ENCODE assay signal across 14 cellular contexts in the genomic region with DNA sequence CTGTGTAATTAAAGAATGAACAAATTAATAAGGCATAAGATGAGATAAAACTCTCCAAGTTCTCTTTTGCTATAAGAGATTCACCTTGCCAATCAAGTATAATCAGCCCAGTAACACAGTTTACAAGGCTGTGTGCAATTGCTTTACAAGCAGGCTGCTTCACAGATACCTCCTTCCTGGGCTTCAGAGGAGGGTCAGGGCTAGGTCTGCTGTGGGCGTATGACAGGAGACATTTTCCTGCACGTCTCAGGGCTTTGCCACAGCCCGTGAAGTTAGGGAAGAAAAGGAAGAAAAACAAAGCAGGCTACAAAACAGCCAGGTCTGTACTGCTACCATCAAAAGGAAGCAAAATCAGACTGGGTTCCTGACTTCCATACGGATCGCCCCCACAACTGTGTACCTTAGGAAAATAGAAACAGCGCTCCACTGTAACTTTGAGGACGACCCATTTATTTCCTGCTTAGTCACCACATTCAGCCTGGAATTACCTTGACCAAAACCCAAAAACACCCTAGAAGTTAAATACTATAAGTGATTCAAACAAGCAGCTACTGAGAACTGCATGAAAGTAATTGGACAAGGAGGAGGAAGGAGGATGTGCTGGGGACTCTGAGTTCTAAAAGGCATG. TPM values are rescaled to one million over a fixed set of nuclear protein-coding genes. Genes with fewer than 3 reads are reported as not detected.
DNase-seq lines count a peak whose midpoint lies in the region; ATAC-seq, FAIRE-seq and TF ChIP-seq lines count a peak whose summit lies in the region.
"Had no signal": no experiment of that assay in that cellular context is flagged by ENCODE, and none has a peak within 500 bp of the region (broad histone marks: within the 10 kb centered on the region; RNA-seq: fewer than 3 reads in every experiment).

No MANE protein-coding gene starts in this region.

- peaks cover 70% of the 10 kb centered on the region for H3K4me1 ChIP-seq in HUES48 (ENCODE audit: control insufficient read depth, insufficient read depth, low read length)
- H3K4me1 ChIP-seq in keratinocyte (ENCODE audit: control insufficient read depth, extremely low read depth, insufficient read depth, low read length) = peaks cover 64% of the 10 kb centered on the region
- peaks cover 58% of the 10 kb centered on the region for H3K4me1 ChIP-seq in smooth muscle cell (ENCODE audit: low read depth)
- H3K4me1 ChIP-seq in upper lobe of right lung = peaks cover 11% of the 10 kb centered on the region

- FAIRE-seq in keratinocyte (lab: Jason Lieb, UNC) = peak; percentile 84
- FAIRE-seq: K562 had no signal

- TF ChIP-seq CTCF in brain microvascular endothelial cell (IDR thresholded peaks at IDR 0.05; ENCODE audit: low read depth, low read length, missing control alignments) (no peak), keratinocyte (optimal IDR thresholded peaks at IDR 0.05 in 1 of 3, IDR thresholded peaks at IDR 0.05 in 1 of 3, conservative IDR thresholded peaks at IDR 0.05 in 1 of 3; ENCODE audit: extremely low read depth in 1 of 3, insufficient read depth in 2 of 3, low read length in 3 of 3) (no peak), smooth muscle cell (IDR thresholded peaks at IDR 0.05; ENCODE audit: borderline replicate concordance, insufficient read depth, poor library complexity, severe bottlenecking) (no peak), upper lobe of right lung (IDR thresholded peaks at IDR 0.05) (no peak)

- no peaks in the 10 kb centered on the region for H3K9me3 ChIP-seq in HUES48 (ENCODE audit: control insufficient read depth, insufficient read depth, low read length)
- no peaks in the 10 kb centered on the region for H3K9me3 ChIP-seq in keratinocyte (ENCODE audit: control insufficient read depth, low read depth, low read length)
- no peaks in the 10 kb centered on the region for H3K9me3 ChIP-seq in smooth muscle cell (replicated peaks; ENCODE audit: low read depth)
- H3K9me3 ChIP-seq in upper lobe of right lung = no peaks in the 10 kb centered on the region
- H3K9me3 ChIP-seq: adrenal gland had no signal

- H2AFZ ChIP-seq in keratinocyte (ENCODE audit: control insufficient read depth, low read length) (no peak overlapping the region), smooth muscle cell (ENCODE audit: low read depth) (no peak overlapping the region)

- H3K27ac ChIP-seq in HUES48 (ENCODE audit: low read depth, low read length) (peak overlapping the region; percentile 15), brain microvascular endothelial cell (no peak overlapping the region), keratinocyte (ENCODE audit: control insufficient read depth, insufficient read depth, low read length) (peak overlapping the region; percentile 78), smooth muscle cell (ENCODE audit: low read depth) (peak overlapping the region; percentile 61), upper lobe of right lung (no peak overlapping the region)
- H3K27ac ChIP-seq: adrenal gland had no signal

- peaks cover 2% of the 10 kb centered on the region for H3K9me1 ChIP-seq in keratinocyte (ENCODE audit: control insufficient read depth, extremely low read depth, insufficient read depth, low read length)

- H3K4me3 ChIP-seq in HUES48 (ENCODE audit: low read depth, low read length) (no peak overlapping the region), brain microvascular endothelial cell (ENCODE audit: low read depth, low read length) (no peak overlapping the region), keratinocyte (ENCODE audit: control insufficient read depth in 2 of 3, extremely low read depth in 1 of 3, insufficient read depth in 2 of 3, low read depth in 1 of 3, low read length in 3 of 3) (peak overlapping the region in 2 of 3 experiments; percentile 44), smooth muscle cell (no peak overlapping the region), upper lobe of right lung (no peak overlapping the region)
- H3K4me3 ChIP-seq: adrenal gland, K562 had no signal

- 52% methylated on average over 7 of the region's 7 CpGs for WGBS in smooth muscle cell (ENCODE audit: low lambda C conversion rate)

- H3K27me3 ChIP-seq in HUES48 (ENCODE audit: control insufficient read depth, insufficient read depth, low read length) (peaks cover 18% of the 10 kb centered on the region; the same call in 1 of the 2 replicates), brain microvascular endothelial cell (replicated peaks) (no peaks in the 10 kb centered on the region), keratinocyte (ENCODE audit: control insufficient read depth, extremely low read depth, insufficient read depth, low read length) (no peaks in the 10 kb centered on the region), smooth muscle cell (ENCODE audit: low read depth) (no peaks in the 10 kb centered on the region), upper lobe of right lung (no peaks in the 10 kb centered on the region)
- H3K27me3 ChIP-seq: adrenal gland had no signal

- peaks cover 4% of the 10 kb centered on the region for H3F3A ChIP-seq in smooth muscle cell (ENCODE audit: low read depth)

- intact Hi-C loops in upper lobe of right lung (cut with DNase I) = no loop called here

- H3K79me2 ChIP-seq in keratinocyte (ENCODE audit: control insufficient read depth, insufficient read depth, low read length) = peaks cover 99% of the 10 kb centered on the region
- peaks cover 99% of the 10 kb centered on the region for H3K79me2 ChIP-seq in smooth muscle cell (ENCODE audit: low read depth)

- H4K20me1 ChIP-seq in keratinocyte (ENCODE audit: control insufficient read depth, extremely low read depth, insufficient read depth, low read length) (peaks cover 6% of the 10 kb centered on the region), smooth muscle cell (ENCODE audit: low read depth) (peaks cover 24% of the 10 kb centered on the region)

- dilution Hi-C loops in keratinocyte (cut with MboI; ENCODE audit: extremely low pct_ligation_motif_present, low sequenced_read_pairs) = no loop called here

- ATAC-seq in upper lobe of right lung (no peak), HG02623 (IDR thresholded peaks at IDR 0.05; ENCODE audit: unreplicated experiment) (no peak)
- ATAC-seq: K562 had no signal

- DNase-seq in brain microvascular endothelial cell (peak; percentile 17), keratinocyte (ENCODE audit: low read depth, low spot score) (no peak), smooth muscle cell (lab: John Stamatoyannopoulos, UW; ENCODE audit: unreplicated experiment) (no peak), upper lobe of right lung (no peak), RKO (ENCODE audit: low spot score) (no peak)
- DNase-seq: activated CD4-positive, alpha-beta memory T cell treated with anti-CD3 and anti-CD28 coated beads, Interleukin-2, amount 10 ng/mL, durations not matched to agents 7 days and 5 days; adrenal gland; cortex of kidney; HCEC 1CT; stimulated activated naive CD4-positive, alpha-beta T cell treated with Interleukin-2 at 50 U/mL for 16 hours had no signal

- in situ Hi-C loops in brain microvascular endothelial cell (cut with HindIII; ENCODE audit: low pct_ligation_motif_present, low sequenced_read_pairs) = no loop called here

- H3K9ac ChIP-seq in HUES48 (ENCODE audit: low read depth, low read length) (no peak overlapping the region), keratinocyte (ENCODE audit: control insufficient read depth, extremely low read depth, insufficient read depth, low read length) (peak overlapping the region; percentile 46), smooth muscle cell (ENCODE audit: low read depth) (no peak overlapping the region)

- H3K4me2 ChIP-seq in keratinocyte (ENCODE audit: control insufficient read depth, extremely low read depth, insufficient read depth, low read depth, low read length) (peak overlapping the region; percentile 76), smooth muscle cell (peak overlapping the region; percentile 47)

- H3K36me3 ChIP-seq in HUES48 (ENCODE audit: control insufficient read depth, insufficient read depth, low read length) = no peaks in the 10 kb centered on the region
- H3K36me3 ChIP-seq in brain microvascular endothelial cell (replicated peaks) = no peaks in the 10 kb centered on the region
- H3K36me3 ChIP-seq in keratinocyte (ENCODE audit: control insufficient read depth in 2 of 2, extremely low read depth in 1 of 2, insufficient read depth in 2 of 2, low read length in 2 of 2) = peaks cover 1 to 9% of the 10 kb centered on the region in 2 experiments
- H3K36me3 ChIP-seq in smooth muscle cell (ENCODE audit: low read depth) = no peaks in the 10 kb centered on the region
- H3K36me3 ChIP-seq in upper lobe of right lung = no peaks in the 10 kb centered on the region
- H3K36me3 ChIP-seq: adrenal gland had no signal

RNA-seq across cellular contexts. Expression of a gene that starts 12.4 kb away (rescaled TPM):
- polyA plus RNA-seq in keratinocyte = 29.4 to 68.0 TPM (median 38.9 TPM) in 3 replicates
- polyA plus RNA-seq in keratinocyte (2011; ENCODE audit: low read depth) = 15.9 TPM
- 29.4 and 32.8 TPM in 2 replicates for polyA plus RNA-seq in keratinocyte (2011; cell fraction: cytosol; rRNA removed)
- 74.1 and 79.8 TPM in 2 replicates for polyA plus RNA-seq in keratinocyte (2011; cell fraction: nucleus; rRNA removed)
- 23.1 and 66.7 TPM in 2 replicates for polyA plus RNA-seq in keratinocyte (2012; ENCODE audit: low replicate concordance)
- polyA minus RNA-seq in keratinocyte = 49.3 to 103 TPM (median 57.1 TPM) in 3 replicates
- polyA minus RNA-seq in keratinocyte (2011; cell fraction: cytosol; rRNA and poly(A)+ RNA removed) = 43.4 TPM
- polyA minus RNA-seq in keratinocyte (2011; cell fraction: nucleus; rRNA and poly(A)+ RNA removed) = 64.7 and 91.4 TPM in 2 replicates
- total RNA-seq in smooth muscle cell = 35.0 and 42.0 TPM in 2 replicates
- 15.5 and 38.8 TPM in 2 replicates for polyA plus RNA-seq in smooth muscle cell
- 55.1 TPM for total RNA-seq in upper lobe of right lung
- polyA plus RNA-seq: CD14-positive monocyte had no signal

RNA-seq across cellular contexts. Expression of a gene that starts 44.9 kb away (rescaled TPM):
- polyA plus RNA-seq in keratinocyte (33.0 to 96.8 TPM (median 75.8 TPM) in 3 replicates), smooth muscle cell (36.5 and 45.8 TPM in 2 replicates)
- polyA plus RNA-seq in keratinocyte (2011; ENCODE audit: low read depth) = 302 TPM
- polyA plus RNA-seq in keratinocyte (2011; cell fraction: cytosol; rRNA removed) = 14.5 and 18.8 TPM in 2 replicates
- polyA plus RNA-seq in keratinocyte (2011; cell fraction: nucleus; rRNA removed) = 213 and 302 TPM in 2 replicates
- 38.4 and 51.4 TPM in 2 replicates for polyA plus RNA-seq in keratinocyte (2012; ENCODE audit: low replicate concordance)
- 1.2 to 14.4 TPM (median 6.1 TPM) in 3 replicates for polyA minus RNA-seq in keratinocyte
- 10.4 TPM for polyA minus RNA-seq in keratinocyte (2011; cell fraction: cytosol; rRNA and poly(A)+ RNA removed)
- 30.1 and 37.9 TPM in 2 replicates for polyA minus RNA-seq in keratinocyte (2011; cell fraction: nucleus; rRNA and poly(A)+ RNA removed)
- total RNA-seq in smooth muscle cell (43.6 and 78.7 TPM in 2 replicates), upper lobe of right lung (122 TPM)

Comparison
In these comparisons a context has a peak if more than half of its experiments do, and no peak if none do; other contexts are left out.
1. H3K27ac ChIP-seq: peak in HUES48 (single experiment), keratinocyte (single experiment) and smooth muscle cell (single experiment); none in brain microvascular endothelial cell (single experiment) and upper lobe of right lung (single experiment).
2. H3K4me3 ChIP-seq: peak in keratinocyte (2 of 3); none in HUES48 (single experiment), brain microvascular endothelial cell (single experiment), smooth muscle cell (single experiment) and upper lobe of right lung (single experiment).